ENCODE assay signal across 1 cellular context in the genomic region with DNA sequence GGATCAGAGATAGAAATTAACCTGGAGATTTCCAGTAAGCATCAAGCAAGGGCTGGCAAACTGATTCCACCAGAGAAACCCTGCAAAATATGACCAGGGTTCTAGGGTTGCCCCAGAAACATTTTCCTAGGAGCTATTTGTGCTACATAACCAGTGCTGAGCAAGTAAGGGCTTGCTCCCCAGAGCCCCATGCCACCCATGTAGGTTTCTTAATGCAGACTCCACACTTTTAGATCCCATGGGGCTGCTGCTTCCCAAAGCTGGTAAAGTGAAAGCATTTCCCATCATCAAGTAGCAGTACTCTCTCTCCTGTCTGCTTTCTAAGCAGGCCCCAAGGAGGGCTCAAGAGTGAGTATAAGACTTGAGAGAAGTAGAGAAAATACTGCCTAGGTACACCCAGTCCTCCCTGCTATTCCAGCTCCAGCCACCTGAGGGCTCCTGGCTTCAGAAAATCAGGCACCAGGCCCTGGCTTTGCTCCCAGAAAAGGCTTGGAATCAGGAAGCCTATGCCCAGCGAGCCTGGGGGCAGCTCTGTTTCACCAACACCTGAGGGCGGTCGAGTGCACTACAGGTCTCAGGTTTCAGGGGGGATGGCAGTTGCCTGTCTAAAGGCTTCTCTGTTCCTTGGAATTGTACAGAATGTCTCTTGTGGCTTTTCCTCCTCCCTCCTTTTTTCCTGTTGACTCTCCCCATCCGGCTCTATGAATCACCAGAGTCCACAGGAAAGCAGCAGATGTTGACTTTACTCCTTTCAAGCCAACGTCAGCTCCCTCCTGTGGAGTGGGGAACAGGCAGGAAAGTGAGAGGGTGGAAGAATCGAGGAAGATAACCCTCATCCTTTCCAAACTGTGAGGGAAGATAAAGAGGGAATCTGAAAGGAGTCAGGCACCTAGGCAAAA.
A peak's percentile ranks its signal among the peaks of the same experiment; 100 is the strongest.
TF ChIP-seq lines count a peak whose summit lies in the region.

No MANE protein-coding gene starts in this region.

TF ChIP-seq in SK-N-SH, 30 proteins besides CTCF, POLR2A, EP300 and RAD21 (continued from another document):
- TF ChIP-seq, protein P1, sequence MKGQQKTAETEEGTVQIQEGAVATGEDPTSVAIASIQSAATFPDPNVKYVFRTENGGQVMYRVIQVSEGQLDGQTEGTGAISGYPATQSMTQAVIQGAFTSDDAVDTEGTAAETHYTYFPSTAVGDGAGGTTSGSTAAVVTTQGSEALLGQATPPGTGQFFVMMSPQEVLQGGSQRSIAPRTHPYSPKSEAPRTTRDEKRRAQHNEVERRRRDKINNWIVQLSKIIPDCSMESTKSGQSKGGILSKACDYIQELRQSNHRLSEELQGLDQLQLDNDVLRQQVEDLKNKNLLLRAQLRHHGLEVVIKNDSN (IDR thresholded peaks at IDR 0.05; ENCODE audit: borderline replicate concordance, low read depth) = no peak; the same call in 1 of the 2 replicates
- no peak for TF ChIP-seq YY1 (IDR thresholded peaks at IDR 0.05; ENCODE audit: low read depth)
- TF ChIP-seq SMC3 (IDR thresholded peaks at IDR 0.05; ENCODE audit: low read depth, low read length) = peak; percentile 97
- TF ChIP-seq NRF1 (IDR thresholded peaks at IDR 0.05; ENCODE audit: low read depth, low read length) = no peak
- TF ChIP-seq, protein P2, sequence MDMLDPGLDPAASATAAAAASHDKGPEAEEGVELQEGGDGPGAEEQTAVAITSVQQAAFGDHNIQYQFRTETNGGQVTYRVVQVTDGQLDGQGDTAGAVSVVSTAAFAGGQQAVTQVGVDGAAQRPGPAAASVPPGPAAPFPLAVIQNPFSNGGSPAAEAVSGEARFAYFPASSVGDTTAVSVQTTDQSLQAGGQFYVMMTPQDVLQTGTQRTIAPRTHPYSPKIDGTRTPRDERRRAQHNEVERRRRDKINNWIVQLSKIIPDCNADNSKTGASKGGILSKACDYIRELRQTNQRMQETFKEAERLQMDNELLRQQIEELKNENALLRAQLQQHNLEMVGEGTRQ (IDR thresholded peaks at IDR 0.05; ENCODE audit: borderline replicate concordance, low read depth, low read length) = no peak
- TF ChIP-seq, protein P3, sequence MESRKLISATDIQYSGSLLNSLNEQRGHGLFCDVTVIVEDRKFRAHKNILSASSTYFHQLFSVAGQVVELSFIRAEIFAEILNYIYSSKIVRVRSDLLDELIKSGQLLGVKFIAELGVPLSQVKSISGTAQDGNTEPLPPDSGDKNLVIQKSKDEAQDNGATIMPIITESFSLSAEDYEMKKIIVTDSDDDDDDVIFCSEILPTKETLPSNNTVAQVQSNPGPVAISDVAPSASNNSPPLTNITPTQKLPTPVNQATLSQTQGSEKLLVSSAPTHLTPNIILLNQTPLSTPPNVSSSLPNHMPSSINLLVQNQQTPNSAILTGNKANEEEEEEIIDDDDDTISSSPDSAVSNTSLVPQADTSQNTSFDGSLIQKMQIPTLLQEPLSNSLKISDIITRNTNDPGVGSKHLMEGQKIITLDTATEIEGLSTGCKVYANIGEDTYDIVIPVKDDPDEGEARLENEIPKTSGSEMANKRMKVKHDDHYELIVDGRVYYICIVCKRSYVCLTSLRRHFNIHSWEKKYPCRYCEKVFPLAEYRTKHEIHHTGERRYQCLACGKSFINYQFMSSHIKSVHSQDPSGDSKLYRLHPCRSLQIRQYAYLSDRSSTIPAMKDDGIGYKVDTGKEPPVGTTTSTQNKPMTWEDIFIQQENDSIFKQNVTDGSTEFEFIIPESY (IDR thresholded peaks at IDR 0.05; ENCODE audit: borderline replicate concordance, low read depth) = no peak
- peak; percentile 35 for TF ChIP-seq CHD2 (IDR thresholded peaks at IDR 0.05; ENCODE audit: low read length, partially characterized antibody)
- TF ChIP-seq, protein P4, sequence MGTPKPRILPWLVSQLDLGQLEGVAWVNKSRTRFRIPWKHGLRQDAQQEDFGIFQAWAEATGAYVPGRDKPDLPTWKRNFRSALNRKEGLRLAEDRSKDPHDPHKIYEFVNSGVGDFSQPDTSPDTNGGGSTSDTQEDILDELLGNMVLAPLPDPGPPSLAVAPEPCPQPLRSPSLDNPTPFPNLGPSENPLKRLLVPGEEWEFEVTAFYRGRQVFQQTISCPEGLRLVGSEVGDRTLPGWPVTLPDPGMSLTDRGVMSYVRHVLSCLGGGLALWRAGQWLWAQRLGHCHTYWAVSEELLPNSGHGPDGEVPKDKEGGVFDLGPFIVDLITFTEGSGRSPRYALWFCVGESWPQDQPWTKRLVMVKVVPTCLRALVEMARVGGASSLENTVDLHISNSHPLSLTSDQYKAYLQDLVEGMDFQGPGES (IDR thresholded peaks at IDR 0.05; ENCODE audit: low read depth, low read length) = no peak
- TF ChIP-seq FOXM1 (IDR thresholded peaks at IDR 0.05; ENCODE audit: low read depth) = peak; percentile 28; the same call in 1 of the 2 replicates
- no peak for TF ChIP-seq FOXJ3 (CRISPR knock-in tag; IDR thresholded peaks at IDR 0.05)
- TF ChIP-seq NFIC (IDR thresholded peaks at IDR 0.05; ENCODE audit: borderline replicate concordance) = peak; percentile 86
- TF ChIP-seq, protein P5, sequence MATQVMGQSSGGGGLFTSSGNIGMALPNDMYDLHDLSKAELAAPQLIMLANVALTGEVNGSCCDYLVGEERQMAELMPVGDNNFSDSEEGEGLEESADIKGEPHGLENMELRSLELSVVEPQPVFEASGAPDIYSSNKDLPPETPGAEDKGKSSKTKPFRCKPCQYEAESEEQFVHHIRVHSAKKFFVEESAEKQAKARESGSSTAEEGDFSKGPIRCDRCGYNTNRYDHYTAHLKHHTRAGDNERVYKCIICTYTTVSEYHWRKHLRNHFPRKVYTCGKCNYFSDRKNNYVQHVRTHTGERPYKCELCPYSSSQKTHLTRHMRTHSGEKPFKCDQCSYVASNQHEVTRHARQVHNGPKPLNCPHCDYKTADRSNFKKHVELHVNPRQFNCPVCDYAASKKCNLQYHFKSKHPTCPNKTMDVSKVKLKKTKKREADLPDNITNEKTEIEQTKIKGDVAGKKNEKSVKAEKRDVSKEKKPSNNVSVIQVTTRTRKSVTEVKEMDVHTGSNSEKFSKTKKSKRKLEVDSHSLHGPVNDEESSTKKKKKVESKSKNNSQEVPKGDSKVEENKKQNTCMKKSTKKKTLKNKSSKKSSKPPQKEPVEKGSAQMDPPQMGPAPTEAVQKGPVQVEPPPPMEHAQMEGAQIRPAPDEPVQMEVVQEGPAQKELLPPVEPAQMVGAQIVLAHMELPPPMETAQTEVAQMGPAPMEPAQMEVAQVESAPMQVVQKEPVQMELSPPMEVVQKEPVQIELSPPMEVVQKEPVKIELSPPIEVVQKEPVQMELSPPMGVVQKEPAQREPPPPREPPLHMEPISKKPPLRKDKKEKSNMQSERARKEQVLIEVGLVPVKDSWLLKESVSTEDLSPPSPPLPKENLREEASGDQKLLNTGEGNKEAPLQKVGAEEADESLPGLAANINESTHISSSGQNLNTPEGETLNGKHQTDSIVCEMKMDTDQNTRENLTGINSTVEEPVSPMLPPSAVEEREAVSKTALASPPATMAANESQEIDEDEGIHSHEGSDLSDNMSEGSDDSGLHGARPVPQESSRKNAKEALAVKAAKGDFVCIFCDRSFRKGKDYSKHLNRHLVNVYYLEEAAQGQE (IDR thresholded peaks at IDR 0.05; ENCODE audit: low read depth, low read length) = peak; percentile 58; the same call in 1 of the 2 replicates
- TF ChIP-seq RXRA (IDR thresholded peaks at IDR 0.05; ENCODE audit: borderline replicate concordance, low read depth) = no peak
- no peak for TF ChIP-seq RFX5 (IDR thresholded peaks at IDR 0.05; ENCODE audit: low read length)
- TF ChIP-seq, protein P6, sequence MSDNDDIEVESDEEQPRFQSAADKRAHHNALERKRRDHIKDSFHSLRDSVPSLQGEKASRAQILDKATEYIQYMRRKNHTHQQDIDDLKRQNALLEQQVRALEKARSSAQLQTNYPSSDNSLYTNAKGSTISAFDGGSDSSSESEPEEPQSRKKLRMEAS (IDR thresholded peaks at IDR 0.05; ENCODE audit: low read depth) = peak; percentile 50; the same call in 1 of the 2 replicates
